ENCODE assay signal across 14 cellular contexts in the genomic region with DNA sequence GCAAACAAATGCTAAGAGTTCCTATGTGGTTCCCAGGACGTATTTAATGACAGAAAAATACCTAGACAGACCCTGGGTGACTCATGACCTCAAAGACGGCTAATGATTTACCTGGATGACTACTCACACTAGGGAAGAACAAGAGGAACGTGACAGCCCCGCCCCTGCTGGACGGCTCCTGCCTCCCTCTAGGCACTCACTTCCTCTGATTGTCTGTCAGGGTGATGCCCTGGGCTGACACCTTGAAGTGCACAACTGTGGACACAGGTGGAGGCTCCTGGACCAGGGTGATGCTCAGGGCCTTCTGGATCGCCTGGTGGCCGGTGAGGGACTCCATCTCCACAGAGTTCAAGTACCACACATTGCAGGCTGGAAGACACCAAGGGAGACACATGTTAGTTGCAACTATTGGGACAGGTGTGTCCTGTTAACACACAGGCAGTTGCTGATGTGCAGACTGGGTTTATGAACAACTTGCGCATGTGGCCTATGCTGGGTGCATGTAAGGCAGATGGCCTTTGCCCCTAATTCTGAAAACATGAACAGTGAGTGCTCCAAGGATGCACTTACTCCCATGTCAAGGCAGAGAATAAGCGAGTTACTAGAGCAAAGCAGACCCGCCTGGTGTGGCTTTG.
DNase-seq lines count a peak whose midpoint lies in the region; ATAC-seq and TF ChIP-seq lines count a peak whose summit lies in the region.
"Had no signal": no experiment of that assay in that cellular context is flagged by ENCODE, and none has a peak within 500 bp of the region (broad histone marks: within the 10 kb centered on the region; RNA-seq: fewer than 3 reads in every experiment).

No MANE protein-coding gene starts in this region.

- H3K36me3 ChIP-seq in RWPE2 (ENCODE audit: low read depth) (peaks cover 49% of the 10 kb centered on the region), HAP-1 (replicated peaks) (peaks cover 46% of the 10 kb centered on the region)

- H3K27me3 ChIP-seq in RWPE2 (ENCODE audit: insufficient read depth, poor library complexity, severe bottlenecking), result no peaks in the 10 kb centered on the region
- H3K27me3 ChIP-seq in HAP-1 (ENCODE audit: low read depth), result no peaks in the 10 kb centered on the region

- peaks cover 5% of the 10 kb centered on the region for H3K9me3 Mint-ChIP-seq in stimulated activated memory B cell treated with anti-CD40 and anti-IgM and Interleukin-4, amounts not matched to agents 10 μg/mL and 1 μg/mL and 100 μg/mL, for 72 hours
- H3K9me3 Mint-ChIP-seq: activated naive CD4-positive, alpha-beta T cell treated with anti-CD3 and anti-CD28 coated beads, Interleukin-2, amount 50 U/mL, for 24 hours had no signal

- ATAC-seq in HG02759 (IDR thresholded peaks at IDR 0.05; ENCODE audit: unreplicated experiment) (peak; percentile 48), RWPE2 (ENCODE audit: low read depth) (peak; percentile 98), GM21825 (IDR thresholded peaks at IDR 0.05; ENCODE audit: unreplicated experiment) (no peak)
- ATAC-seq in stimulated activated memory B cell treated with anti-CD40 and anti-IgM and Interleukin-4, amounts not matched to agents 10 μg/mL and 1 μg/mL and 100 μg/mL, for 72 hours, result no peak

- DNase-seq in RWPE2 (ENCODE audit: low spot score) (no peak), left kidney (ENCODE audit: low read depth, low spot score) (peak; percentile 62), NCI-H774 (lab: John Stamatoyannopoulos, UW) (no peak), HAP-1 (ENCODE audit: low spot score in 2 of 2) (no peak)
- DNase-seq: GDM1; NCI-H187; NCI-H526 treated with DMSO at 0.1 percent for 48 hours; stimulated activated CD4-positive, alpha-beta T cell treated with anti-CD3 and anti-CD28 coated beads, Interleukin-2, amount 100 ng/mL, for 24 hours; stimulated activated CD8-positive, alpha-beta memory T cell treated with anti-CD3 and anti-CD28 coated beads, Interleukin-4, amount 100 ng/mL, for 48 hours had no signal

- H3K27me3 Mint-ChIP-seq in stimulated activated memory B cell treated with anti-CD40 and anti-IgM and Interleukin-4, amounts not matched to agents 10 μg/mL and 1 μg/mL and 100 μg/mL, for 72 hours, result no peaks in the 10 kb centered on the region
- H3K27me3 Mint-ChIP-seq: activated naive CD4-positive, alpha-beta T cell treated with anti-CD3 and anti-CD28 coated beads, Interleukin-2, amount 50 U/mL, for 24 hours had no signal

- peak overlapping the region; percentile 79 for H3K27ac ChIP-seq in RWPE2 (ENCODE audit: poor library complexity, severe bottlenecking)
- H3K27ac ChIP-seq: HL-60 had no signal

- no peak overlapping the region for H3K27ac Mint-ChIP-seq in stimulated activated memory B cell treated with anti-CD40 and anti-IgM and Interleukin-4, amounts not matched to agents 10 μg/mL and 1 μg/mL and 100 μg/mL, for 72 hours
- H3K27ac Mint-ChIP-seq: activated naive CD4-positive, alpha-beta T cell treated with anti-CD3 and anti-CD28 coated beads, Interleukin-2, amount 50 U/mL, for 24 hours had no signal

- in situ Hi-C loops in HAP-1 (cut with MboI; ENCODE audit: low sequenced_read_pairs), result no loop called here

- H3K4me1 Mint-ChIP-seq in stimulated activated memory B cell treated with anti-CD40 and anti-IgM and Interleukin-4, amounts not matched to agents 10 μg/mL and 1 μg/mL and 100 μg/mL, for 72 hours, result peaks cover 12% of the 10 kb centered on the region
- H3K4me1 Mint-ChIP-seq: activated naive CD4-positive, alpha-beta T cell treated with anti-CD3 and anti-CD28 coated beads, Interleukin-2, amount 50 U/mL, for 24 hours had no signal

- H3K4me3 Mint-ChIP-seq in stimulated activated memory B cell treated with anti-CD40 and anti-IgM and Interleukin-4, amounts not matched to agents 10 μg/mL and 1 μg/mL and 100 μg/mL, for 72 hours, result no peak overlapping the region
- H3K4me3 Mint-ChIP-seq: activated naive CD4-positive, alpha-beta T cell treated with anti-CD3 and anti-CD28 coated beads, Interleukin-2, amount 50 U/mL, for 24 hours had no signal

- H3K9me3 ChIP-seq in RWPE2 (ENCODE audit: severe bottlenecking) (no peaks in the 10 kb centered on the region), HAP-1 (no peaks in the 10 kb centered on the region)

- TF ChIP-seq CTCF in RWPE2 (IDR thresholded peaks at IDR 0.05; ENCODE audit: poor library complexity, severe bottlenecking), result no peak

- peaks cover 75% of the 10 kb centered on the region for H3K36me3 Mint-ChIP-seq in stimulated activated memory B cell treated with anti-CD40 and anti-IgM and Interleukin-4, amounts not matched to agents 10 μg/mL and 1 μg/mL and 100 μg/mL, for 72 hours
- H3K36me3 Mint-ChIP-seq: activated naive CD4-positive, alpha-beta T cell treated with anti-CD3 and anti-CD28 coated beads, Interleukin-2, amount 50 U/mL, for 24 hours had no signal

- H3K4me1 ChIP-seq in RWPE2 (ENCODE audit: insufficient read depth, poor library complexity, severe bottlenecking), result peaks cover 10% of the 10 kb centered on the region
- no peaks in the 10 kb centered on the region for H3K4me1 ChIP-seq in HAP-1

- no peak overlapping the region for H3K4me3 ChIP-seq in RWPE2 (ENCODE audit: severe bottlenecking)
- H3K4me3 ChIP-seq in HAP-1, result no peak overlapping the region

Comparison
In these comparisons a context has a peak if more than half of its experiments do, and no peak if none do; other contexts are left out.
1. ATAC-seq: peak in HG02759 (single experiment) and RWPE2 (single experiment); none in stimulated activated memory B cell treated with anti-CD40 and anti-IgM and Interleukin-4, amounts not matched to agents 10 μg/mL and 1 μg/mL and 100 μg/mL, for 72 hours (single experiment) and GM21825 (single experiment).